Comparison of ENCODE assay signal across 16 cellular contexts in genomic region chr1:172928412-172928811, GRCh38.
A peak's percentile ranks its signal among the peaks of the same experiment; 100 is the strongest.
DNase-seq lines count a peak whose midpoint lies in the region; ATAC-seq and TF ChIP-seq lines count a peak whose summit lies in the region.
"Had no signal": no experiment of that assay in that cellular context is flagged by ENCODE, and none has a peak within 500 bp of the region (broad histone marks: within the 10 kb centered on the region; RNA-seq: fewer than 3 reads in every experiment).

No MANE protein-coding gene starts in this region.

- no peak overlapping the region for H3K23ac ChIP-seq in mesendoderm (ENCODE audit: low read length)

- H3K4me2 ChIP-seq in mesendoderm (ENCODE audit: low read length): no peak overlapping the region

- H3K18ac ChIP-seq in mesendoderm (ENCODE audit: low read length): no peak overlapping the region

- no peak overlapping the region for H4K8ac ChIP-seq in mesendoderm (ENCODE audit: low read depth, low read length)

- no peaks in the 10 kb centered on the region for H3K4me1 ChIP-seq in mesendoderm (ENCODE audit: control insufficient read depth, low read depth, low read length)

- no peaks in the 10 kb centered on the region for H3K27me3 ChIP-seq in mesendoderm (ENCODE audit: insufficient read depth, low read length, poor library complexity)
- H3K27me3 ChIP-seq: ovary had no signal

- TF ChIP-seq CTCF in AG09319 (IDR thresholded peaks at IDR 0.05; ENCODE audit: low read depth, low read length) (no peak), epithelial cell of esophagus (IDR thresholded peaks at IDR 0.05; ENCODE audit: insufficient read depth, low read depth, low read length, missing control alignments) (no peak)

- no peaks in the 10 kb centered on the region for H3K79me1 ChIP-seq in mesendoderm (ENCODE audit: low read length)

- H3K9ac ChIP-seq in mesendoderm (ENCODE audit: low read length): no peak overlapping the region

- no peak overlapping the region for H4K5ac ChIP-seq in mesendoderm (ENCODE audit: low read length)

- H3K4ac ChIP-seq in mesendoderm (ENCODE audit: low read depth, low read length): no peak overlapping the region

- H2BK5ac ChIP-seq in mesendoderm (ENCODE audit: low read length): no peak overlapping the region

- no peaks in the 10 kb centered on the region for H3K36me3 ChIP-seq in mesendoderm (ENCODE audit: control insufficient read depth, insufficient read depth, low read length)
- H3K36me3 ChIP-seq: ovary had no signal

- no peak overlapping the region for H3K27ac ChIP-seq in mesendoderm (ENCODE audit: low read depth, low read length)
- H3K27ac ChIP-seq: ovary had no signal

- H3K79me2 ChIP-seq in mesendoderm (ENCODE audit: control insufficient read depth, insufficient read depth, low read length): no peaks in the 10 kb centered on the region

- H2BK120ac ChIP-seq in mesendoderm (ENCODE audit: low read depth, low read length): no peak overlapping the region

- H3K4me3 ChIP-seq in epithelial cell of esophagus (ENCODE audit: low read length): no peak overlapping the region
- H3K4me3 ChIP-seq in mesendoderm (ENCODE audit: low read length): no peak overlapping the region
- H3K4me3 ChIP-seq: ovary had no signal

- peak; percentile 65 for DNase-seq in AG09319 (ENCODE audit: extremely low read depth, low read depth)
- peak; percentile 56 for DNase-seq in NCI-H226
- DNase-seq in epithelial cell of esophagus (ENCODE audit: low read depth): peak; percentile 84
- DNase-seq in mesendoderm: peak; percentile 5
- DNase-seq in NCI-H2171 (lab: John Stamatoyannopoulos, UW): no peak
- DNase-seq: activated CD4-positive, alpha-beta T cell treated with anti-CD3 and anti-CD28 coated beads for 48 hours; activated T-cell treated with anti-CD3 and anti-CD28 coated beads for 4 hours; effector memory CD8-positive, alpha-beta T cell; NCI-H1694; NCI-H446 treated with DMSO at 0.1 percent for 48 hours; ovary; stimulated activated CD4-positive, alpha-beta T cell treated with anti-CD3 and anti-CD28 coated beads, Interleukin-12 subunit alpha, Interleukin-12 subunit beta, amount 100 ng/mL, for 4 hours; stimulated activated naive CD8-positive, alpha-beta T cell treated with anti-CD3 and anti-CD28 coated beads, Interleukin-15, Interleukin-2, amounts not matched to agents 100 U/mL and 50 U/mL, for 24 hours had no signal

- no peak overlapping the region for H3K56ac ChIP-seq in mesendoderm (ENCODE audit: low read length)

- H2AK5ac ChIP-seq in mesendoderm (ENCODE audit: low read length): no peak overlapping the region

- WGBS in mesendoderm (ENCODE audit: extremely low coverage, insufficient coverage, low lambda C conversion rate): no CpG with 5 or more reads among the region's 2 CpGs

- ATAC-seq in HG03571 (IDR thresholded peaks at IDR 0.05; ENCODE audit: unreplicated experiment): no peak
- no peak for ATAC-seq in GM21447 (IDR thresholded peaks at IDR 0.05; ENCODE audit: unreplicated experiment)
- no peak for ATAC-seq in GM18861 (IDR thresholded peaks at IDR 0.05; ENCODE audit: unreplicated experiment)
- ATAC-seq: effector memory CD8-positive, alpha-beta T cell; stimulated activated naive CD8-positive, alpha-beta T cell treated with anti-CD3 and anti-CD28 coated beads, Interleukin-15, Interleukin-2, amounts not matched to agents 100 U/mL and 50 U/mL, for 24 hours had no signal

- no peak overlapping the region for H2BK15ac ChIP-seq in mesendoderm (replicated peaks; ENCODE audit: low read depth)
